11 cellular contexts compared by ENCODE assay signal in genomic region chr5:150636391-150637244, GRCh38. TPM values are rescaled to one million over a fixed set of nuclear protein-coding genes. Genes with fewer than 3 reads are reported as not detected.
DNase-seq lines count a peak whose midpoint lies in the region; ATAC-seq and TF ChIP-seq lines count a peak whose summit lies in the region.
"Had no signal": no experiment of that assay in that cellular context is flagged by ENCODE, and none has a peak within 500 bp of the region (broad histone marks: within the 10 kb centered on the region; RNA-seq: fewer than 3 reads in every experiment).

No MANE protein-coding gene starts in this region.

- TF ChIP-seq POLR2A in HCT116 (IDR thresholded peaks at IDR 0.05; ENCODE audit: borderline replicate concordance, extremely low read depth, insufficient read depth, insufficient read length) = no peak
- no peak for TF ChIP-seq POLR2A in stomach (IDR thresholded peaks at IDR 0.05)

- peaks cover 19% of the 10 kb centered on the region for H3K27me3 Mint-ChIP-seq in CD8-positive, alpha-beta T cell (ENCODE audit: low read depth)

- H3K79me2 ChIP-seq in HCT116 (ENCODE audit: insufficient read depth, low read length) = no peaks in the 10 kb centered on the region

- RAD21 ChIA-PET in HCT116 (lab: Charles Lee; ENCODE audit: low non-redundant PET in 1 of 2, low total read pairs in 2 of 2, uncharacterized antibody in 2 of 2, unreplicated experiment in 2 of 2) = no interaction called here

- H3K4me1 Mint-ChIP-seq in CD8-positive, alpha-beta T cell (ENCODE audit: low read depth) = no peaks in the 10 kb centered on the region

- TF ChIP-seq CTCF in HCT116 (IDR thresholded peaks at IDR 0.05 in 2 of 3, conservative IDR thresholded peaks at IDR 0.05 in 1 of 3; ENCODE audit: borderline replicate concordance in 1 of 3, insufficient read depth in 1 of 3, low read depth in 2 of 3, low read length in 2 of 3) (no peak), stomach (IDR thresholded peaks at IDR 0.05) (no peak)
- no peak for TF ChIP-seq CTCF in CD8-positive, alpha-beta T cell (IDR thresholded peaks at IDR 0.05)

- intact Hi-C loops in HCT116 (cut with micrococcal nuclease) (no loop called here), right cardiac atrium (cut with DNase I) (no loop called here), stomach (cut with DNase I; ENCODE audit: low total_unique reads) (no loop called here)
- intact Hi-C loops in CD8-positive, alpha-beta T cell (cut with DNase I, micrococcal nuclease) = no loop called here

- no peak overlapping the region for H3K4me3 Mint-ChIP-seq in CD8-positive, alpha-beta T cell
- H3K4me3 Mint-ChIP-seq: activated CD4-positive, alpha-beta memory T cell treated with anti-CD3 and anti-CD28 coated beads for 36 hours; effector memory CD8-positive, alpha-beta T cell had no signal

- no peaks in the 10 kb centered on the region for H3K9me2 ChIP-seq in HCT116 (ENCODE audit: insufficient read depth)

- CTCF ChIA-PET in HCT116 (lab: Charles Lee) = no interaction called here
- CTCF ChIA-PET in CD8-positive, alpha-beta T cell (lab: Charles Lee) = no interaction called here

- H3K27ac Mint-ChIP-seq in CD8-positive, alpha-beta T cell = no peak overlapping the region
- H3K27ac Mint-ChIP-seq: activated CD4-positive, alpha-beta memory T cell treated with anti-CD3 and anti-CD28 coated beads for 36 hours; effector memory CD8-positive, alpha-beta T cell had no signal

- peak; percentile 56 for ATAC-seq in HCT116
- no peak for ATAC-seq in right cardiac atrium
- ATAC-seq in HG03469 (IDR thresholded peaks at IDR 0.05; ENCODE audit: unreplicated experiment) = no peak
- ATAC-seq in CD8-positive, alpha-beta T cell = no peak
- ATAC-seq: effector memory CD8-positive, alpha-beta T cell; sciatic nerve had no signal

- no peaks in the 10 kb centered on the region for H3K36me3 Mint-ChIP-seq in CD8-positive, alpha-beta T cell
- H3K36me3 Mint-ChIP-seq: activated CD4-positive, alpha-beta memory T cell treated with anti-CD3 and anti-CD28 coated beads for 36 hours had no signal

- TF ChIP-seq RAD21 in HCT116 (IDR thresholded peaks at IDR 0.05; ENCODE audit: low read depth) = no peak

- no peaks in the 10 kb centered on the region for H3K27me3 ChIP-seq in HCT116 (ENCODE audit: insufficient read depth, low read length)
- H3K27me3 ChIP-seq in right cardiac atrium (ENCODE audit: control insufficient read depth, insufficient read depth) = no peaks in the 10 kb centered on the region
- H3K27me3 ChIP-seq in stomach = no peaks in the 10 kb centered on the region
- H3K27me3 ChIP-seq in effector memory CD4-positive, alpha-beta T cell (replicated peaks; ENCODE audit: control insufficient read depth, insufficient read depth, low read length, poor library complexity, severe bottlenecking) = no peaks in the 10 kb centered on the region
- no peaks in the 10 kb centered on the region for H3K27me3 ChIP-seq in CD8-positive, alpha-beta T cell (ENCODE audit: insufficient read depth, low read length)

- WGBS in right cardiac atrium = 62% methylated on average over 6 of the region's 6 CpGs
- 59 to 71% (median 67%) methylated on average over 6 of the region's 6 CpGs for WGBS in stomach, 5 donors

- no peaks in the 10 kb centered on the region for H4K20me1 ChIP-seq in HCT116 (ENCODE audit: insufficient read depth)

- no peaks in the 10 kb centered on the region for H3K9me3 ChIP-seq in HCT116 (ENCODE audit: control insufficient read depth in 1 of 2, insufficient read depth in 1 of 2, low read depth in 1 of 2, low read length in 2 of 2)
- H3K9me3 ChIP-seq in right cardiac atrium (ENCODE audit: control insufficient read depth, low read length) = no peaks in the 10 kb centered on the region
- no peaks in the 10 kb centered on the region for H3K9me3 ChIP-seq in stomach
- H3K9me3 ChIP-seq in effector memory CD4-positive, alpha-beta T cell (ENCODE audit: control insufficient read depth, low read length) = no peaks in the 10 kb centered on the region
- H3K9me3 ChIP-seq in CD8-positive, alpha-beta T cell (ENCODE audit: low read length) = no peaks in the 10 kb centered on the region

- H3K36me3 ChIP-seq in HCT116 (ENCODE audit: control insufficient read depth in 1 of 2, insufficient read depth in 2 of 2, low read length in 2 of 2) = no peaks in the 10 kb centered on the region
- H3K36me3 ChIP-seq in stomach = no peaks in the 10 kb centered on the region
- no peaks in the 10 kb centered on the region for H3K36me3 ChIP-seq in effector memory CD4-positive, alpha-beta T cell (ENCODE audit: control insufficient read depth, insufficient read depth, low read length)
- H3K36me3 ChIP-seq in CD8-positive, alpha-beta T cell (ENCODE audit: insufficient read depth, low read length) = no peaks in the 10 kb centered on the region

- DNase-seq in HCT116 (ENCODE audit: low read depth, low spot score) = no peak
- peak; percentile 79 for DNase-seq in amniotic epithelial cell (ENCODE audit: low read depth)
- peak; percentile 72 to 86 (median 85) for DNase-seq in right cardiac atrium
- peak; percentile 86 for DNase-seq in stomach
- no peak for DNase-seq in effector memory CD4-positive, alpha-beta T cell
- DNase-seq in CD8-positive, alpha-beta T cell = no peak
- DNase-seq in NCI-H510A (lab: John Stamatoyannopoulos, UW) = no peak
- DNase-seq: activated CD4-positive, alpha-beta memory T cell treated with anti-CD3 and anti-CD28 coated beads for 36 hours; effector memory CD8-positive, alpha-beta T cell had no signal

- TF ChIP-seq EP300 in stomach (IDR thresholded peaks at IDR 0.05) = no peak

- H3K9me3 Mint-ChIP-seq in CD8-positive, alpha-beta T cell = no peaks in the 10 kb centered on the region
- H3K9me3 Mint-ChIP-seq: activated CD4-positive, alpha-beta memory T cell treated with anti-CD3 and anti-CD28 coated beads for 36 hours; effector memory CD8-positive, alpha-beta T cell had no signal

- H3K27ac ChIP-seq in HCT116 (ENCODE audit: low read depth, low read length) (no peak overlapping the region; the same call in 1 of the 2 replicates), right cardiac atrium (ENCODE audit: low read length) (peak overlapping the region; percentile 82), stomach (peak overlapping the region; percentile 48 to 90 (median 86))
- H3K27ac ChIP-seq in effector memory CD4-positive, alpha-beta T cell (ENCODE audit: insufficient read depth, low read length, poor library complexity, severe bottlenecking) = no peak overlapping the region
- H3K27ac ChIP-seq in CD8-positive, alpha-beta T cell (ENCODE audit: low read depth, low read length) = no peak overlapping the region

- BruUV-seq in HCT116 (replicated peaks; lab: Mats Ljungman, UMichigan) = no TSS peak

- POLR2A ChIA-PET in HCT116 (lab: Charles Lee) = no interaction called here
- POLR2A ChIA-PET in CD8-positive, alpha-beta T cell (lab: Charles Lee) = no interaction called here

- H3K4me1 ChIP-seq in HCT116 (ENCODE audit: control insufficient read depth in 1 of 2, insufficient read depth in 2 of 2, low read length in 2 of 2) (peaks cover 42 to 71% of the 10 kb centered on the region in 2 experiments), right cardiac atrium (ENCODE audit: control insufficient read depth, insufficient read depth, low read length) (peaks cover 23% of the 10 kb centered on the region), stomach (peaks cover 53 to 90% (median 75%) of the 10 kb centered on the region in 4 donors)
- H3K4me1 ChIP-seq in effector memory CD4-positive, alpha-beta T cell (ENCODE audit: control insufficient read depth, insufficient read depth, low read length, poor library complexity, severe bottlenecking) = no peaks in the 10 kb centered on the region
- H3K4me1 ChIP-seq in CD8-positive, alpha-beta T cell (ENCODE audit: insufficient read depth, low read length) = no peaks in the 10 kb centered on the region

- H3K4me3 ChIP-seq in HCT116 (replicated peaks in 1 of 2; ENCODE audit: low read depth in 1 of 2, low read length in 2 of 2) = no peak overlapping the region
- H3K4me3 ChIP-seq in right cardiac atrium (ENCODE audit: low read length) = no peak overlapping the region
- H3K4me3 ChIP-seq in stomach = no peak overlapping the region
- H3K4me3 ChIP-seq in effector memory CD4-positive, alpha-beta T cell (ENCODE audit: insufficient read depth, low read depth, low read length, poor library complexity, severe bottlenecking) = no peak overlapping the region
- no peak overlapping the region for H3K4me3 ChIP-seq in CD8-positive, alpha-beta T cell (ENCODE audit: low read depth, low read length)

- no peak overlapping the region for H3K9ac ChIP-seq in HCT116 (ENCODE audit: low read length)

- peak overlapping the region; percentile 73 for H3K4me2 ChIP-seq in HCT116 (ENCODE audit: low read length)

- no peak overlapping the region for H2AFZ ChIP-seq in HCT116 (ENCODE audit: low read depth, low read length, poor library complexity, severe bottlenecking)

TF ChIP-seq in HCT116, 20 proteins besides CTCF, POLR2A, EP300 and RAD21:
- TF ChIP-seq YY1 (IDR thresholded peaks at IDR 0.05; ENCODE audit: extremely low read depth, insufficient replicate concordance, low read depth, low read length) = peak; percentile 54
- TF ChIP-seq CBX3 (IDR thresholded peaks at IDR 0.05; ENCODE audit: low read depth) = no peak

RNA-seq across cellular contexts. Expression of gene SYNPO, which starts 3.8 kb away (rescaled TPM):
- total RNA-seq in HCT116 (2021; ENCODE audit: unreplicated experiment) (8.2 TPM), right cardiac atrium (100 to 1,000 TPM; 552 to 675 (median 584) TPM), stomach (10 to 100 TPM in 3 of 5 donors, 1 to 10 TPM in 2; 3.7 to 52.7 (median 20.1) TPM)
- 7.5 and 8.6 TPM in 2 replicates for polyA plus RNA-seq in HCT116 (2012)
- polyA plus RNA-seq in right cardiac atrium (625 TPM), stomach (10 to 100 TPM; 12.6 to 42.3 (median 23.2) TPM)
- total RNA-seq in CD8-positive, alpha-beta T cell = under 1 TPM; 0.06 to 0.14 TPM

RNA-seq across cellular contexts. Expression of gene MYOZ3, which starts 24.4 kb away (rescaled TPM):
- total RNA-seq in HCT116 (2021; ENCODE audit: unreplicated experiment) (0.10 TPM), right cardiac atrium (1 to 10 TPM; 4.0 to 9.3 (median 5.2) TPM), stomach (under 1 TPM in 1 of 5 donors, not detected in 4; 0.55 TPM)
- polyA plus RNA-seq in HCT116 (2012) = 0.04 and 0.06 TPM in 2 replicates
- polyA plus RNA-seq in right cardiac atrium (3.3 TPM), stomach (1 to 10 TPM in 1 of 3 donors, under 1 TPM in 2; 0.23 to 1.8 (median 0.50) TPM)
- not detected for total RNA-seq in CD8-positive, alpha-beta T cell

Comparison
In these comparisons a context has a peak if more than half of its experiments do, and no peak if none do; other contexts are left out.
1. DNase-seq: peak in amniotic epithelial cell (single experiment), right cardiac atrium (3 of 3) and stomach (single experiment); none in HCT116 (single experiment), effector memory CD4-positive, alpha-beta T cell (0 of 3), CD8-positive, alpha-beta T cell (0 of 7) and NCI-H510A (single experiment).
2. H3K27ac ChIP-seq: peak in right cardiac atrium (single experiment) and stomach (5 of 5); none in HCT116 (single experiment), effector memory CD4-positive, alpha-beta T cell (single experiment) and CD8-positive, alpha-beta T cell (single experiment).
3. RNA of gene SYNPO, which starts 3.8 kb away (total RNA-seq): 552 to 675 TPM in right cardiac atrium; 3.7 to 52.7 TPM in stomach, 8.2 TPM in HCT116 (single experiment) and 0.06 to 0.14 TPM in CD8-positive, alpha-beta T cell; every median in the first group is over 10 times any median in the second.